ENCODE assay signal across 8 cellular contexts in genomic region chr5:42991477-42992034, GRCh38. TPM values are rescaled to one million over a fixed set of nuclear protein-coding genes. Genes with fewer than 3 reads are reported as not detected.
DNase-seq lines count a peak whose midpoint lies in the region; ATAC-seq and TF ChIP-seq lines count a peak whose summit lies in the region.

No MANE protein-coding gene starts in this region.

- H3K4me3 Mint-ChIP-seq in activated CD8-positive, alpha-beta T cell treated with anti-CD3 and anti-CD28 coated beads, Interleukin-2, amount 10 ng/mL, durations not matched to agents 7 days and 5 days, result peak overlapping the region; percentile 94

- 24 to 28% methylated on average over 28 to 29 of the region's 29 CpGs for whole genome bisulfite sequencing in testis, 2 donors

- H3K9me3 ChIP-seq in iPS-18c (ENCODE audit: control insufficient read depth, insufficient read depth, low read length), result peaks cover 5% of the 10 kb centered on the region
- H3K9me3 ChIP-seq in testis, result no peaks in the 10 kb centered on the region

- intact Hi-C loops in testis (cut with DNase I; ENCODE audit: low total_unique reads), result loop anchor here (5.0 kb wide), 1 partner anchor 51 kb away; the partner anchor contains the start of gene ANXA2R

- peaks cover 3% of the 10 kb centered on the region for H3K9me3 Mint-ChIP-seq in activated CD8-positive, alpha-beta T cell treated with anti-CD3 and anti-CD28 coated beads, Interleukin-2, amount 10 ng/mL, durations not matched to agents 7 days and 5 days (ENCODE audit: insufficient read depth)

- peak overlapping the region; percentile 65 to 85 for H3K27ac ChIP-seq in testis

- H3K4me1 Mint-ChIP-seq in activated CD8-positive, alpha-beta T cell treated with anti-CD3 and anti-CD28 coated beads, Interleukin-2, amount 10 ng/mL, durations not matched to agents 7 days and 5 days (ENCODE audit: low read depth), result peaks cover 43% of the 10 kb centered on the region

- peak; percentile 17 for ATAC-seq in HG03039 (IDR thresholded peaks at IDR 0.05; ENCODE audit: unreplicated experiment)
- no peak for ATAC-seq in activated CD8-positive, alpha-beta T cell treated with anti-CD3 and anti-CD28 coated beads, Interleukin-2, amount 10 ng/mL, durations not matched to agents 7 days and 5 days

- no peak for TF ChIP-seq POLR2A in testis (IDR thresholded peaks at IDR 0.05)

- peak overlapping the region; percentile 99 for H3K27ac Mint-ChIP-seq in activated CD8-positive, alpha-beta T cell treated with anti-CD3 and anti-CD28 coated beads, Interleukin-2, amount 10 ng/mL, durations not matched to agents 7 days and 5 days

- H3K27me3 ChIP-seq in testis, result no peaks in the 10 kb centered on the region

- peak; percentile 39 to 40 for DNase-seq in stimulated activated CD4-positive, alpha-beta T cell treated with anti-CD3 and anti-CD28 coated beads, Interleukin-12 subunit alpha, Interleukin-12 subunit beta, amount 100 ng/mL, for 24 hours (ENCODE audit: low read depth in 2 of 2)
- no peak for DNase-seq in stimulated activated CD4-positive, alpha-beta T cell treated with anti-CD3 and anti-CD28 coated beads, Interleukin-4, amount 100 ng/mL, for 24 hours
- no peak for DNase-seq in activated CD8-positive, alpha-beta T cell treated with anti-CD3 and anti-CD28 coated beads, Interleukin-2, amount 10 ng/mL, durations not matched to agents 7 days and 5 days
- DNase-seq in testis, result no peak
- DNase-seq in HuH-7.5 (ENCODE audit: low spot score), result no peak
- no peak for DNase-seq in midbrain (lab: John Stamatoyannopoulos, UW)

- peak overlapping the region; percentile 39 for H3K4me3 ChIP-seq in iPS-18c (ENCODE audit: insufficient read depth, low read depth, low read length)
- H3K4me3 ChIP-seq in testis, result peak overlapping the region; percentile 60 to 63

- no peaks in the 10 kb centered on the region for H3K4me1 ChIP-seq in testis

- CTCF ChIA-PET in activated CD8-positive, alpha-beta T cell treated with anti-CD3 and anti-CD28 coated beads, Interleukin-2, amount 10 ng/mL, durations not matched to agents 7 days and 5 days (lab: Charles Lee), result interaction anchor here (1.2 to 10.2 kb wide), 9 partner anchors 17 to 129 kb away, joined by 3 to 150 read pairs (median 34); partner anchors contain the start of genes ANXA2R and ZNF131

- no peaks in the 10 kb centered on the region for H3K36me3 ChIP-seq in testis (ENCODE audit: low read depth, missing control alignments)

- H3K27me3 Mint-ChIP-seq in activated CD8-positive, alpha-beta T cell treated with anti-CD3 and anti-CD28 coated beads, Interleukin-2, amount 10 ng/mL, durations not matched to agents 7 days and 5 days (ENCODE audit: low read depth), result no peaks in the 10 kb centered on the region

- POLR2A ChIA-PET in activated CD8-positive, alpha-beta T cell treated with anti-CD3 and anti-CD28 coated beads, Interleukin-2, amount 10 ng/mL, durations not matched to agents 7 days and 5 days (lab: Charles Lee), result interaction anchor here (0.7 to 12.1 kb wide), 17 partner anchors 16 to 1087 kb away, joined by 3 to 469 read pairs (median 13); partner anchors contain the start of genes ANXA2R, HMGCS1, RIMOC1 and TMEM267

- H3K36me3 Mint-ChIP-seq in activated CD8-positive, alpha-beta T cell treated with anti-CD3 and anti-CD28 coated beads, Interleukin-2, amount 10 ng/mL, durations not matched to agents 7 days and 5 days (ENCODE audit: low read depth), result peaks cover 25% of the 10 kb centered on the region

- no peak for TF ChIP-seq CTCF in testis (IDR thresholded peaks at IDR 0.05)

RNA-seq across cellular contexts. Expression of gene ANXA2R, which starts 48.6 kb away (rescaled TPM):
- 10 to 100 TPM; 28.0 to 29.3 TPM for total RNA-seq in activated CD8-positive, alpha-beta T cell treated with anti-CD3 and anti-CD28 coated beads, Interleukin-2, amount 10 ng/mL, durations not matched to agents 7 days and 5 days
- 10 to 100 TPM in 1 of 2 donors, 1 to 10 TPM in 1; 5.1 to 10.2 TPM for total RNA-seq in testis
- 1.6 TPM for polyA plus RNA-seq in testis (ENCODE audit: insufficient read depth, low read depth, low replicate concordance)

Comparison
In these comparisons a context has a peak if more than half of its experiments do, and no peak if none do; other contexts are left out.
1. DNase-seq: peak in stimulated activated CD4-positive, alpha-beta T cell treated with anti-CD3 and anti-CD28 coated beads, Interleukin-12 subunit alpha, Interleukin-12 subunit beta, amount 100 ng/mL, for 24 hours (2 of 2); none in stimulated activated CD4-positive, alpha-beta T cell treated with anti-CD3 and anti-CD28 coated beads, Interleukin-4, amount 100 ng/mL, for 24 hours (single experiment), activated CD8-positive, alpha-beta T cell treated with anti-CD3 and anti-CD28 coated beads, Interleukin-2, amount 10 ng/mL, durations not matched to agents 7 days and 5 days (single experiment), testis (single experiment), HuH-7.5 (single experiment) and midbrain (single experiment).